1 cellular context compared by ENCODE assay signal in the genomic region with DNA sequence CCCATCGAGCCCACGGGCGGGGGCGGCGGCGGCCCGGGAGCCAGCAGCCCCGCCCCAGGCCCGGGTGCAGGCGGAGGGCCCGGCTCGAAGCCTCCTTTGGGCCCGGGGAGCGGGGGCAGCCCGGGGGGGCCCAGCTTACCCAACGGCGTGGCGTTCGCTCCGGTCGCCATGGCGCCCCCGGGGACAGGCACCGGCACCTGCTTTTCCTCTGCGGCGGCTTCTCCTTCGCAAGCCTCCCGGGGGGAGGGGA.
TF ChIP-seq lines count a peak whose summit lies in the region.

No MANE protein-coding gene starts in this region.

TF ChIP-seq in SK-N-SH treated with all-trans-retinoic acid at 6 μM for 48 hours, 23 proteins besides CTCF, POLR2A, EP300 and RAD21:
- TF ChIP-seq, protein P1, sequence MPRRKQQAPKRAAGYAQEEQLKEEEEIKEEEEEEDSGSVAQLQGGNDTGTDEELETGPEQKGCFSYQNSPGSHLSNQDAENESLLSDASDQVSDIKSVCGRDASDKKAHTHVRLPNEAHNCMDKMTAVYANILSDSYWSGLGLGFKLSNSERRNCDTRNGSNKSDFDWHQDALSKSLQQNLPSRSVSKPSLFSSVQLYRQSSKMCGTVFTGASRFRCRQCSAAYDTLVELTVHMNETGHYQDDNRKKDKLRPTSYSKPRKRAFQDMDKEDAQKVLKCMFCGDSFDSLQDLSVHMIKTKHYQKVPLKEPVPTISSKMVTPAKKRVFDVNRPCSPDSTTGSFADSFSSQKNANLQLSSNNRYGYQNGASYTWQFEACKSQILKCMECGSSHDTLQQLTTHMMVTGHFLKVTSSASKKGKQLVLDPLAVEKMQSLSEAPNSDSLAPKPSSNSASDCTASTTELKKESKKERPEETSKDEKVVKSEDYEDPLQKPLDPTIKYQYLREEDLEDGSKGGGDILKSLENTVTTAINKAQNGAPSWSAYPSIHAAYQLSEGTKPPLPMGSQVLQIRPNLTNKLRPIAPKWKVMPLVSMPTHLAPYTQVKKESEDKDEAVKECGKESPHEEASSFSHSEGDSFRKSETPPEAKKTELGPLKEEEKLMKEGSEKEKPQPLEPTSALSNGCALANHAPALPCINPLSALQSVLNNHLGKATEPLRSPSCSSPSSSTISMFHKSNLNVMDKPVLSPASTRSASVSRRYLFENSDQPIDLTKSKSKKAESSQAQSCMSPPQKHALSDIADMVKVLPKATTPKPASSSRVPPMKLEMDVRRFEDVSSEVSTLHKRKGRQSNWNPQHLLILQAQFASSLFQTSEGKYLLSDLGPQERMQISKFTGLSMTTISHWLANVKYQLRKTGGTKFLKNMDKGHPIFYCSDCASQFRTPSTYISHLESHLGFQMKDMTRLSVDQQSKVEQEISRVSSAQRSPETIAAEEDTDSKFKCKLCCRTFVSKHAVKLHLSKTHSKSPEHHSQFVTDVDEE (CRISPR knock-in tag; IDR thresholded peaks at IDR 0.05), result no peak
- TF ChIP-seq OSR1 (CRISPR knock-in tag; IDR thresholded peaks at IDR 0.05) (no peak), TOX (CRISPR knock-in tag; IDR thresholded peaks at IDR 0.05; ENCODE audit: borderline replicate concordance) (no peak), GLIS3 (CRISPR knock-in tag; IDR thresholded peaks at IDR 0.05) (no peak), TCF4 (CRISPR knock-in tag; IDR thresholded peaks at IDR 0.05; ENCODE audit: borderline replicate concordance) (no peak), PPARA (CRISPR knock-in tag; IDR thresholded peaks at IDR 0.05; ENCODE audit: borderline replicate concordance) (no peak), BACH2 (CRISPR knock-in tag; IDR thresholded peaks at IDR 0.05; ENCODE audit: borderline replicate concordance) (no peak), ARNTL (CRISPR knock-in tag; IDR thresholded peaks at IDR 0.05; ENCODE audit: borderline replicate concordance, low read depth) (no peak), ZNF8 (CRISPR knock-in tag; IDR thresholded peaks at IDR 0.05) (no peak), ZFP3 (CRISPR knock-in tag; IDR thresholded peaks at IDR 0.05) (no peak), CSDC2 (CRISPR knock-in tag; IDR thresholded peaks at IDR 0.05) (no peak)
- TF ChIP-seq, protein P2, sequence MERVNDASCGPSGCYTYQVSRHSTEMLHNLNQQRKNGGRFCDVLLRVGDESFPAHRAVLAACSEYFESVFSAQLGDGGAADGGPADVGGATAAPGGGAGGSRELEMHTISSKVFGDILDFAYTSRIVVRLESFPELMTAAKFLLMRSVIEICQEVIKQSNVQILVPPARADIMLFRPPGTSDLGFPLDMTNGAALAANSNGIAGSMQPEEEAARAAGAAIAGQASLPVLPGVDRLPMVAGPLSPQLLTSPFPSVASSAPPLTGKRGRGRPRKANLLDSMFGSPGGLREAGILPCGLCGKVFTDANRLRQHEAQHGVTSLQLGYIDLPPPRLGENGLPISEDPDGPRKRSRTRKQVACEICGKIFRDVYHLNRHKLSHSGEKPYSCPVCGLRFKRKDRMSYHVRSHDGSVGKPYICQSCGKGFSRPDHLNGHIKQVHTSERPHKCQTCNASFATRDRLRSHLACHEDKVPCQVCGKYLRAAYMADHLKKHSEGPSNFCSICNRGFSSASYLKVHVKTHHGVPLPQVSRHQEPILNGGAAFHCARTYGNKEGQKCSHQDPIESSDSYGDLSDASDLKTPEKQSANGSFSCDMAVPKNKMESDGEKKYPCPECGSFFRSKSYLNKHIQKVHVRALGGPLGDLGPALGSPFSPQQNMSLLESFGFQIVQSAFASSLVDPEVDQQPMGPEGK (CRISPR knock-in tag; IDR thresholded peaks at IDR 0.05; ENCODE audit: borderline replicate concordance), result no peak
- TF ChIP-seq, protein P3, sequence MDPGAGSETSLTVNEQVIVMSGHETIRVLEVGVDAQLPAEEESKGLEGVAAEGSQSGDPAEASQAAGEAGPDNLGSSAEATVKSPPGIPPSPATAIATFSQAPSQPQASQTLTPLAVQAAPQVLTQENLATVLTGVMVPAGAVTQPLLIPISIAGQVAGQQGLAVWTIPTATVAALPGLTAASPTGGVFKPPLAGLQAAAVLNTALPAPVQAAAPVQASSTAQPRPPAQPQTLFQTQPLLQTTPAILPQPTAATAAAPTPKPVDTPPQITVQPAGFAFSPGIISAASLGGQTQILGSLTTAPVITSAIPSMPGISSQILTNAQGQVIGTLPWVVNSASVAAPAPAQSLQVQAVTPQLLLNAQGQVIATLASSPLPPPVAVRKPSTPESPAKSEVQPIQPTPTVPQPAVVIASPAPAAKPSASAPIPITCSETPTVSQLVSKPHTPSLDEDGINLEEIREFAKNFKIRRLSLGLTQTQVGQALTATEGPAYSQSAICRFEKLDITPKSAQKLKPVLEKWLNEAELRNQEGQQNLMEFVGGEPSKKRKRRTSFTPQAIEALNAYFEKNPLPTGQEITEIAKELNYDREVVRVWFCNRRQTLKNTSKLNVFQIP (CRISPR knock-in tag; IDR thresholded peaks at IDR 0.05; ENCODE audit: borderline replicate concordance, low read depth), result no peak
- TF ChIP-seq, protein P4, sequence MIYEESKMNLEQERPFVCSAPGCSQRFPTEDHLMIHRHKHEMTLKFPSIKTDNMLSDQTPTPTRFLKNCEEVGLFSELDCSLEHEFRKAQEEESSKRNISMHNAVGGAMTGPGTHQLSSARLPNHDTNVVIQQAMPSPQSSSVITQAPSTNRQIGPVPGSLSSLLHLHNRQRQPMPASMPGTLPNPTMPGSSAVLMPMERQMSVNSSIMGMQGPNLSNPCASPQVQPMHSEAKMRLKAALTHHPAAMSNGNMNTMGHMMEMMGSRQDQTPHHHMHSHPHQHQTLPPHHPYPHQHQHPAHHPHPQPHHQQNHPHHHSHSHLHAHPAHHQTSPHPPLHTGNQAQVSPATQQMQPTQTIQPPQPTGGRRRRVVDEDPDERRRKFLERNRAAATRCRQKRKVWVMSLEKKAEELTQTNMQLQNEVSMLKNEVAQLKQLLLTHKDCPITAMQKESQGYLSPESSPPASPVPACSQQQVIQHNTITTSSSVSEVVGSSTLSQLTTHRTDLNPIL (CRISPR knock-in tag; IDR thresholded peaks at IDR 0.05; ENCODE audit: low read depth), result no peak
